Comparison of ENCODE assay signal across 27 cellular contexts in the genomic region with DNA sequence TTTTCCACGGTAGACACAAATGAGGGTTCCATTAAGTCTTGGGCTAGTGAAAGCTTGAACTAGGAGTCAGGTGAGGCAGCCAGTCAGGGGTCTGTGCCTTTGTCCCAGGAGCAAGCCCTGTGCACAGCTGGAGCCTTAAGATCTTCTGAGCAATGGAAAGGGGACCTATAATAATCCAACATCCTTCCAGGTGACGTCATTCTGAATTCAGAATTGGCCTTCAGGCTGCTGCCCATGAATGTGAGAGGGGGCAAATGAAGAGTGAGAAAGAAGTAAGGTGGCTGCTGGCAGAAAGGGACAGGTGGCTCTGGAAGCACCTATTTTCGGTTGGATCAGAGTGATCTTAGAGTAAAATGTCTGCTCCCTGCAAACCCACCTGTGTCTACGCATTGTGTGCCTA.
DNase-seq lines count a peak whose midpoint lies in the region; ATAC-seq, FAIRE-seq and TF ChIP-seq lines count a peak whose summit lies in the region.
"Had no signal": no experiment of that assay in that cellular context is flagged by ENCODE, and none has a peak within 500 bp of the region (broad histone marks: within the 10 kb centered on the region; RNA-seq: fewer than 3 reads in every experiment).

No MANE protein-coding gene starts in this region.

- H3K79me2 ChIP-seq in mammary epithelial cell (ENCODE audit: insufficient read depth, low read length) (no peaks in the 10 kb centered on the region), keratinocyte (ENCODE audit: control insufficient read depth, insufficient read depth, low read length) (no peaks in the 10 kb centered on the region)

- DNase-seq in mammary epithelial cell = no peak
- no peak for DNase-seq in MCF 10A (ENCODE audit: unreplicated experiment)
- no peak for DNase-seq in endodermal cell
- no peak for DNase-seq in keratinocyte (ENCODE audit: low read depth, low spot score)
- no peak for DNase-seq in CD1c-positive myeloid dendritic cell (ENCODE audit: extremely low spot score)
- DNase-seq: AML-193; CD4-positive, alpha-beta memory T cell; CD4-positive, CD25-positive, alpha-beta regulatory T cell; CD8-positive, alpha-beta memory T cell; COR-L47; DMS 273 treated with DMSO at 0.1 percent for 48 hours; DMS153; DMS53; DMS79; DND-41; GDM1 had no signal

- no TSS peak for BruUV-seq in mammary epithelial cell (replicated peaks; lab: Mats Ljungman, UMichigan)
- BruUV-seq in MCF 10A (replicated peaks; lab: Mats Ljungman, UMichigan) = no TSS peak

- intact Hi-C loops in mammary epithelial cell (cut with micrococcal nuclease) (no loop called here), MCF 10A (cut with micrococcal nuclease) (no loop called here)

- H3K9me3 ChIP-seq in mammary epithelial cell (replicated peaks; ENCODE audit: insufficient read depth, low read length) = no peaks in the 10 kb centered on the region
- no peaks in the 10 kb centered on the region for H3K9me3 ChIP-seq in HEK293 (ENCODE audit: control insufficient read depth, insufficient read depth, low read depth, low read length)
- no peaks in the 10 kb centered on the region for H3K9me3 ChIP-seq in endodermal cell (ENCODE audit: control insufficient read depth, low read length)
- no peaks in the 10 kb centered on the region for H3K9me3 ChIP-seq in keratinocyte (ENCODE audit: control insufficient read depth, low read depth, low read length)
- H3K9me3 ChIP-seq: A549 had no signal

- no peaks in the 10 kb centered on the region for H3K27me3 Mint-ChIP-seq in MCF 10A (ENCODE audit: insufficient read depth, unreplicated experiment)
- H3K27me3 Mint-ChIP-seq in endodermal cell (ENCODE audit: insufficient read depth) = peaks cover 7% of the 10 kb centered on the region
- H3K27me3 Mint-ChIP-seq: B cell; CD4-positive, CD25-positive, alpha-beta regulatory T cell had no signal

- POLR2A ChIA-PET in MCF 10A (lab: Yijun Ruan, JAX) = no interaction called here
- POLR2A ChIA-PET in HEK293 (lab: Yijun Ruan, JAX) = no interaction called here

- H3K27me3 ChIP-seq in mammary epithelial cell (ENCODE audit: insufficient read depth, low read length) (no peaks in the 10 kb centered on the region), endodermal cell (ENCODE audit: control insufficient read depth, insufficient read depth, low read length, poor library complexity, severe bottlenecking) (no peaks in the 10 kb centered on the region), keratinocyte (ENCODE audit: control insufficient read depth, extremely low read depth, insufficient read depth, low read length) (no peaks in the 10 kb centered on the region)
- H3K27me3 ChIP-seq: BLaER1 treated with 17β-estradiol and CSF1 and Interleukin-3, amounts not matched to agents 10 nM and 100 nM had no signal

- H3K9me1 ChIP-seq in keratinocyte (ENCODE audit: control insufficient read depth, extremely low read depth, insufficient read depth, low read length) = no peaks in the 10 kb centered on the region

- no peaks in the 10 kb centered on the region for H3K36me3 Mint-ChIP-seq in MCF 10A (ENCODE audit: insufficient read depth, unreplicated experiment)
- no peaks in the 10 kb centered on the region for H3K36me3 Mint-ChIP-seq in endodermal cell (ENCODE audit: low read depth)
- H3K36me3 Mint-ChIP-seq: CD4-positive, alpha-beta memory T cell; CD4-positive, CD25-positive, alpha-beta regulatory T cell; CD8-positive, alpha-beta memory T cell had no signal

- CTCF ChIA-PET in mammary epithelial cell (lab: Charles Lee; ENCODE audit: low non-redundant PET) (no interaction called here), MCF 10A (lab: Yijun Ruan, JAX) (no interaction called here), HEK293 (lab: Yijun Ruan, JAX) (no interaction called here)

- no peaks in the 10 kb centered on the region for H4K20me1 ChIP-seq in mammary epithelial cell (ENCODE audit: insufficient read depth, low read length)
- no peaks in the 10 kb centered on the region for H4K20me1 ChIP-seq in keratinocyte (ENCODE audit: control insufficient read depth, extremely low read depth, insufficient read depth, low read length)
- H4K20me1 ChIP-seq: BLaER1 treated with 17β-estradiol and CSF1 and Interleukin-3, amounts not matched to agents 10 nM and 100 nM had no signal

- H3K4me2 ChIP-seq in mammary epithelial cell (ENCODE audit: insufficient read depth, low read depth, low read length) (no peak overlapping the region), keratinocyte (ENCODE audit: control insufficient read depth, extremely low read depth, insufficient read depth, low read depth, low read length) (peak overlapping the region; percentile 3)
- H3K4me2 ChIP-seq: A549; BLaER1 treated with 17β-estradiol and CSF1 and Interleukin-3, amounts not matched to agents 10 nM and 100 nM had no signal

- TF ChIP-seq CTCF in mammary epithelial cell (conservative IDR thresholded peaks at IDR 0.05 in 1 of 2, IDR thresholded peaks at IDR 0.05 in 1 of 2; ENCODE audit: extremely low read depth in 1 of 2, insufficient read depth in 1 of 2, low read depth in 1 of 2, low read length in 2 of 2) (no peak), MCF 10A (IDR thresholded peaks at IDR 0.05; ENCODE audit: unreplicated experiment) (no peak), HEK293 (tag by site-specific recombination; IDR thresholded peaks at IDR 0.05) (no peak), endodermal cell (conservative IDR thresholded peaks at IDR 0.05) (no peak), keratinocyte (optimal IDR thresholded peaks at IDR 0.05 in 1 of 3, IDR thresholded peaks at IDR 0.05 in 1 of 3, conservative IDR thresholded peaks at IDR 0.05 in 1 of 3; ENCODE audit: extremely low read depth in 1 of 3, insufficient read depth in 2 of 3, low read length in 3 of 3) (no peak)

- H3K4me3 ChIP-seq in mammary epithelial cell (replicated peaks in 1 of 3; ENCODE audit: insufficient read depth in 1 of 3, low read depth in 2 of 3, low read length in 3 of 3) (no peak overlapping the region), HEK293 (ENCODE audit: low read depth, low read length) (no peak overlapping the region), endodermal cell (ENCODE audit: low read length) (no peak overlapping the region), keratinocyte (ENCODE audit: control insufficient read depth in 2 of 3, extremely low read depth in 1 of 3, insufficient read depth in 2 of 3, low read depth in 1 of 3, low read length in 3 of 3) (no peak overlapping the region)
- H3K4me3 ChIP-seq: A549; BLaER1 treated with 17β-estradiol and CSF1 and Interleukin-3, amounts not matched to agents 10 nM and 100 nM; GM12878 had no signal

- H3K4me1 Mint-ChIP-seq in MCF 10A (ENCODE audit: insufficient read depth, unreplicated experiment) = no peaks in the 10 kb centered on the region
- peaks cover 17% of the 10 kb centered on the region for H3K4me1 Mint-ChIP-seq in endodermal cell
- H3K4me1 Mint-ChIP-seq: B cell; CD4-positive, alpha-beta memory T cell; CD4-positive, CD25-positive, alpha-beta regulatory T cell; CD8-positive, alpha-beta memory T cell had no signal

- dilution Hi-C loops in mammary epithelial cell (cut with HindIII; ENCODE audit: low sequenced_read_pairs) (no loop called here), keratinocyte (cut with MboI; ENCODE audit: extremely low pct_ligation_motif_present, low sequenced_read_pairs) (no loop called here)

- H3K9ac ChIP-seq in mammary epithelial cell (ENCODE audit: insufficient read depth, low read length) = no peak overlapping the region
- peak overlapping the region; percentile 26 for H3K9ac ChIP-seq in endodermal cell (ENCODE audit: extremely low read depth, low read length, poor library complexity, severe bottlenecking)
- no peak overlapping the region for H3K9ac ChIP-seq in keratinocyte (ENCODE audit: control insufficient read depth, extremely low read depth, insufficient read depth, low read length)
- H3K9ac ChIP-seq: BLaER1 treated with 17β-estradiol and CSF1 and Interleukin-3, amounts not matched to agents 10 nM and 100 nM had no signal

- H2AFZ ChIP-seq in mammary epithelial cell (ENCODE audit: low read depth, low read length) (peak overlapping the region; percentile 43), keratinocyte (ENCODE audit: control insufficient read depth, low read length) (peak overlapping the region; percentile 7)

- peaks cover 63% of the 10 kb centered on the region for H3K9me3 Mint-ChIP-seq in MCF 10A (ENCODE audit: unreplicated experiment)
- no peaks in the 10 kb centered on the region for H3K9me3 Mint-ChIP-seq in endodermal cell

- H3K4me1 ChIP-seq in mammary epithelial cell (ENCODE audit: insufficient read depth, low read length) (peaks cover 8% of the 10 kb centered on the region), HEK293 (ENCODE audit: control insufficient read depth, insufficient read depth, low read length) (no peaks in the 10 kb centered on the region), endodermal cell (ENCODE audit: control insufficient read depth, insufficient read depth, low read length) (peaks cover 8% of the 10 kb centered on the region), keratinocyte (ENCODE audit: control insufficient read depth, extremely low read depth, insufficient read depth, low read length) (peaks cover 12% of the 10 kb centered on the region)
- H3K4me1 ChIP-seq: A549 had no signal

- in situ Hi-C loops in mammary epithelial cell (cut with MboI; ENCODE audit: low sequenced_read_pairs in 2 of 2) = no loop called here

- WGBS in mammary epithelial cell (ENCODE audit: low coverage, missing lambda C conversion rate) = 53% methylated on average over 4 of the region's 4 CpGs
- WGBS in endodermal cell (ENCODE audit: insufficient coverage in 1 of 2, insufficient read length in 1 of 2), 2 experiments = 90 to 100% methylated on average over 2 to 4 of the region's 4 CpGs

- no peak overlapping the region for H3K27ac ChIP-seq in mammary epithelial cell (ENCODE audit: insufficient read depth, low read depth, low read length)
- H3K27ac ChIP-seq in HEK293 (ENCODE audit: extremely low read depth, low read depth, low read length) = no peak overlapping the region
- no peak overlapping the region for H3K27ac ChIP-seq in endodermal cell (ENCODE audit: low read depth, low read length)
- no peak overlapping the region for H3K27ac ChIP-seq in keratinocyte (ENCODE audit: control insufficient read depth, insufficient read depth, low read length)
- H3K27ac ChIP-seq: 22Rv1; A549; BLaER1 treated with 17β-estradiol and CSF1 and Interleukin-3, amounts not matched to agents 10 nM and 100 nM; C4-2B had no signal

- FAIRE-seq in keratinocyte (lab: Jason Lieb, UNC) = no peak
- FAIRE-seq: A549, GM12878, GM12892, GM19239 had no signal

- H3K36me3 ChIP-seq in mammary epithelial cell (ENCODE audit: insufficient read depth, low read length) (no peaks in the 10 kb centered on the region), HEK293 (ENCODE audit: control insufficient read depth in 2 of 2, insufficient read depth in 1 of 2, low read length in 2 of 2) (no peaks in the 10 kb centered on the region), endodermal cell (ENCODE audit: control insufficient read depth, insufficient read depth, low read length) (no peaks in the 10 kb centered on the region), keratinocyte (ENCODE audit: control insufficient read depth in 2 of 2, extremely low read depth in 1 of 2, insufficient read depth in 2 of 2, low read length in 2 of 2) (no peaks in the 10 kb centered on the region)
- H3K36me3 ChIP-seq: BLaER1 treated with 17β-estradiol and CSF1 and Interleukin-3, amounts not matched to agents 10 nM and 100 nM had no signal

- no peak for ATAC-seq in HG03460 (IDR thresholded peaks at IDR 0.05; ENCODE audit: unreplicated experiment)
- no peak for ATAC-seq in GM19463 (IDR thresholded peaks at IDR 0.05; ENCODE audit: unreplicated experiment)
- ATAC-seq: A549, GM12878 had no signal

- no peak overlapping the region for H3K4me3 Mint-ChIP-seq in MCF 10A (ENCODE audit: unreplicated experiment)
- no peak overlapping the region for H3K4me3 Mint-ChIP-seq in endodermal cell
- H3K4me3 Mint-ChIP-seq: B cell; CD4-positive, alpha-beta memory T cell; CD4-positive, CD25-positive, alpha-beta regulatory T cell had no signal

- H3K27ac Mint-ChIP-seq in MCF 10A (ENCODE audit: low read depth, unreplicated experiment) = no peak overlapping the region
- H3K27ac Mint-ChIP-seq in endodermal cell = no peak overlapping the region
- H3K27ac Mint-ChIP-seq: B cell; CD4-positive, alpha-beta memory T cell; CD8-positive, alpha-beta memory T cell had no signal
